Comparison of ENCODE assay signal across 7 cellular contexts in genomic region chr2:46010925-46011490, GRCh38.
A peak's percentile ranks its signal among the peaks of the same experiment; 100 is the strongest.
DNase-seq lines count a peak whose midpoint lies in the region; ATAC-seq and TF ChIP-seq lines count a peak whose summit lies in the region.

No MANE protein-coding gene starts in this region.

- intact Hi-C loops in head of caudate nucleus (cut with DNase I), result loop anchor here (10.0 kb wide), 1 partner anchor 354 kb away; no protein-coding TSS in a partner anchor

- no peak for ATAC-seq in HG02610 (IDR thresholded peaks at IDR 0.05; ENCODE audit: unreplicated experiment)

- no peak overlapping the region for H3K4me3 ChIP-seq in fibroblast of the aortic adventitia (ENCODE audit: low read depth, low read length)

- TF ChIP-seq CTCF in fibroblast of the aortic adventitia (IDR thresholded peaks at IDR 0.05; ENCODE audit: insufficient read depth, low read length), result peak; percentile 64

- DNase-seq in ELR (ENCODE audit: low read depth) (peak; percentile 80), Kasumi-1 (lab: John Stamatoyannopoulos, UW) (peak; percentile 54 to 69), SW480 (ENCODE audit: low spot score) (peak; percentile 57), fibroblast of the aortic adventitia (ENCODE audit: low read depth) (peak; percentile 76), pons (ENCODE audit: low spot score) (peak; percentile 64), head of caudate nucleus (no peak)

Comparison
In these comparisons a context has a peak if more than half of its experiments do, and no peak if none do; other contexts are left out.
1. DNase-seq: peak in ELR (single experiment), Kasumi-1 (2 of 2), SW480 (single experiment), fibroblast of the aortic adventitia (single experiment) and pons (single experiment); none in head of caudate nucleus (0 of 42).